Comparison of ENCODE assay signal across 22 cellular contexts in the genomic region with DNA sequence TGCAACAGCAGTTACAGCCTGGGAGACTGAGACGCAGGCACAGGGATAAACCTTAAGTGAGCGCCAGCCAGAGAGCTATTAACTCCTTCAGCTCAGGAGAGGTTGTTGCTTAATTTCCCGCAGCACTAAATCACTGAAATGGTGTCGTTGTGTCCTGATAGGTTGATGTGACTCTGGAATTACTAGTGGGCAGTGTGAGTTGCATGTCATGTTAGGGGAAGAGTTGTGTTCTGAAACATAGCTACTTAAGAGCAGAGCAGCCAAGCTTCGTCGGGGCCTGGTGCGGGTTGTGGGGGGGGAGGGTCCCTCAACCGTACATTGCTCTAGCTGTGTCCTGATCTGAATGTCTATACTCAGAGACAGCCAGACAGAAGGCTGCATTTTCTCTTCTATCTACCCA.
"Had no signal": no experiment of that assay in that cellular context is flagged by ENCODE, and none has a peak within 500 bp of the region (broad histone marks: within the 10 kb centered on the region; RNA-seq: fewer than 3 reads in every experiment).

No MANE protein-coding gene starts in this region.

- H3K9me3 Mint-ChIP-seq: endodermal cell; memory B cell; naive B cell; stimulated activated effector memory CD8-positive, alpha-beta T cell treated with anti-CD3 and anti-CD28 coated beads, Interleukin-12 subunit alpha, Interleukin-12 subunit beta, amount 100 ng/mL, for 72 hours; type B pancreatic cell had no signal

- ATAC-seq: heart right ventricle; lower lobe of right lung; stimulated activated effector memory CD8-positive, alpha-beta T cell treated with anti-CD3 and anti-CD28 coated beads, Interleukin-12 subunit alpha, Interleukin-12 subunit beta, amount 100 ng/mL, for 72 hours; stimulated activated naive CD8-positive, alpha-beta T cell treated with anti-CD3 and anti-CD28 coated beads, Interleukin-15, Interleukin-2, amounts not matched to agents 100 U/mL and 50 U/mL, for 24 hours had no signal

- H3K27ac ChIP-seq: coronary artery, heart right ventricle, left ventricle myocardium inferior, lower lobe of right lung, right atrium auricular region, suprapubic skin, thyroid gland, uterus had no signal

- H3K4me3 ChIP-seq: coronary artery, heart right ventricle, left ventricle myocardium inferior, lower lobe of right lung, right atrium auricular region, suprapubic skin, thyroid gland, uterus had no signal

- H3K36me3 ChIP-seq: heart right ventricle, left ventricle myocardium inferior, right atrium auricular region, suprapubic skin, thyroid gland, uterus had no signal

- H3K4me1 Mint-ChIP-seq: endodermal cell; memory B cell; naive B cell; stimulated activated effector memory CD8-positive, alpha-beta T cell treated with anti-CD3 and anti-CD28 coated beads, Interleukin-12 subunit alpha, Interleukin-12 subunit beta, amount 100 ng/mL, for 72 hours had no signal

- H3K27ac Mint-ChIP-seq: endodermal cell; memory B cell; naive B cell; stimulated activated effector memory CD8-positive, alpha-beta T cell treated with anti-CD3 and anti-CD28 coated beads, Interleukin-12 subunit alpha, Interleukin-12 subunit beta, amount 100 ng/mL, for 72 hours; type B pancreatic cell had no signal

- H3K27me3 Mint-ChIP-seq: memory B cell, type B pancreatic cell had no signal

- H3K27me3 ChIP-seq: right atrium auricular region, suprapubic skin, thyroid gland, uterus had no signal

- H3K9me3 ChIP-seq: heart right ventricle, left ventricle myocardium inferior, lower lobe of right lung, right atrium auricular region, suprapubic skin, thyroid gland, uterus had no signal

- DNase-seq: effector CD4-positive, alpha-beta T cell; endodermal cell; erythroblast; heart right ventricle; islet precursor cell; left ventricle myocardium inferior; lower lobe of right lung; naive B cell; posterior cingulate gyrus; stimulated activated CD4-positive, alpha-beta T cell treated with anti-CD3 and anti-CD28 coated beads, Interleukin-4, amount 100 ng/mL, for 1 hour; stimulated activated CD8-positive, alpha-beta memory T cell treated with anti-CD3 and anti-CD28 coated beads, Interleukin-4, amount 100 ng/mL, for 48 hours; stimulated activated naive CD8-positive, alpha-beta T cell treated with anti-CD3 and anti-CD28 coated beads, Interleukin-15, Interleukin-2, amounts not matched to agents 100 U/mL and 50 U/mL, for 24 hours; thyroid gland; uterus had no signal

- H3K4me1 ChIP-seq: heart right ventricle, left ventricle myocardium inferior, lower lobe of right lung, right atrium auricular region, suprapubic skin, uterus had no signal

- H3K36me3 Mint-ChIP-seq: memory B cell; naive B cell; stimulated activated effector memory CD8-positive, alpha-beta T cell treated with anti-CD3 and anti-CD28 coated beads, Interleukin-12 subunit alpha, Interleukin-12 subunit beta, amount 100 ng/mL, for 72 hours had no signal

- H3K4me3 Mint-ChIP-seq: endodermal cell; memory B cell; naive B cell; stimulated activated effector memory CD8-positive, alpha-beta T cell treated with anti-CD3 and anti-CD28 coated beads, Interleukin-12 subunit alpha, Interleukin-12 subunit beta, amount 100 ng/mL, for 72 hours; type B pancreatic cell had no signal

- FAIRE-seq: endothelial cell of umbilical vein, frontal cortex had no signal
